In genomic region chr5:33023649-33024048, GRCh38 we compare ENCODE assay signal across 22 cellular contexts.
"Had no signal": no experiment of that assay in that cellular context is flagged by ENCODE, and none has a peak within 500 bp of the region (broad histone marks: within the 10 kb centered on the region; RNA-seq: fewer than 3 reads in every experiment).

No MANE protein-coding gene starts in this region.

- DNase-seq: activated B cell treated with CpG ODN at 0.5 μM for 24 hours; activated CD4-positive, alpha-beta T cell treated with anti-CD3 and anti-CD28 coated beads for 36 hours; activated CD4-positive, alpha-beta T cell treated with anti-CD3 and anti-CD28 coated beads, Interleukin-2, amount 50 U/mL, for 4 hours; activated CD8-positive, alpha-beta memory T cell treated with anti-CD3 and anti-CD28 coated beads for 24 hours; activated CD8-positive, alpha-beta memory T cell treated with anti-CD3 and anti-CD28 coated beads, Interleukin-2, amount 50 U/mL, for 4 hours; activated T-cell treated with anti-CD3 and anti-CD28 coated beads, Interleukin-2, amount 50 U/mL, for 24 hours; effector memory CD4-positive, alpha-beta T cell; heart left ventricle; islet precursor cell; lower lobe of right lung; naive B cell; nucleus accumbens; right lobe of liver; small intestine; stimulated activated CD4-positive, alpha-beta T cell treated with anti-CD3 and anti-CD28 coated beads, Interleukin-2, amount 100 ng/mL, for 24 hours; stomach; T1000 had no signal

- H3K4me3 ChIP-seq: heart left ventricle, lower lobe of right lung, right lobe of liver, stomach, suprapubic skin, tibial nerve had no signal

- ATAC-seq: activated CD4-positive, alpha-beta T cell treated with anti-CD3 and anti-CD28 coated beads for 36 hours; activated T-helper 17 cell treated with anti-CD3 and anti-CD28 coated beads, Interleukin-2, amount 50 U/mL, for 72 hours; esophagus mucosa; heart left ventricle; lower lobe of right lung; right lobe of liver; stimulated activated effector memory CD8-positive, alpha-beta T cell treated with anti-CD3 and anti-CD28 coated beads, Interleukin-12 subunit alpha, Interleukin-12 subunit beta, amount 100 ng/mL, for 72 hours had no signal

- H3K4me1 ChIP-seq: heart left ventricle, lower lobe of right lung, right lobe of liver, stomach, suprapubic skin, tibial nerve had no signal

- H3K9me3 ChIP-seq: lower lobe of right lung, right lobe of liver, stomach, suprapubic skin, tibial nerve had no signal

- H3K27me3 ChIP-seq: heart left ventricle, right lobe of liver, stomach, suprapubic skin, tibial nerve had no signal

- H3K36me3 ChIP-seq: heart left ventricle, lower lobe of right lung, right lobe of liver, stomach, suprapubic skin, tibial nerve had no signal
